18 cellular contexts compared by ENCODE assay signal in genomic region chr6:133358598-133358997, GRCh38.
"Had no signal": no experiment of that assay in that cellular context is flagged by ENCODE, and none has a peak within 500 bp of the region (broad histone marks: within the 10 kb centered on the region; RNA-seq: fewer than 3 reads in every experiment).

No MANE protein-coding gene starts in this region.

- H3K9me3 Mint-ChIP-seq: activated B cell treated with CpG ODN at 0.5 μM for 24 hours; activated CD4-positive, alpha-beta memory T cell treated with anti-CD3 and anti-CD28 coated beads for 36 hours; activated naive CD8-positive, alpha-beta T cell treated with anti-CD3 and anti-CD28 coated beads for 36 hours; stimulated activated naive CD8-positive, alpha-beta T cell treated with anti-CD3 and anti-CD28 coated beads, Interleukin-15, amount 100 ng/mL, for 72 hours; T-helper 2 cell treated with Interferon-gamma antibody and Interleukin-4, amounts not matched to agents 5 μg/mL and 100 μg/mL, for 36 hours had no signal

- H3K27me3 Mint-ChIP-seq: activated B cell treated with CpG ODN at 0.5 μM for 24 hours; activated CD4-positive, alpha-beta memory T cell treated with anti-CD3 and anti-CD28 coated beads for 36 hours; activated CD8-positive, alpha-beta memory T cell treated with anti-CD3 and anti-CD28 coated beads, Interleukin-2, amount 10 ng/mL, durations not matched to agents 7 days and 5 days; stimulated activated naive CD8-positive, alpha-beta T cell treated with anti-CD3 and anti-CD28 coated beads, Interleukin-15, amount 100 ng/mL, for 72 hours had no signal

- H3K4me2 ChIP-seq: hepatocyte, smooth muscle cell had no signal

- DNase-seq: activated B cell treated with CpG ODN at 0.5 μM for 24 hours; activated CD4-positive, alpha-beta memory T cell treated with anti-CD3 and anti-CD28 coated beads for 36 hours; activated CD4-positive, alpha-beta T cell treated with anti-CD3 and anti-CD28 coated beads for 4 hours; activated CD8-positive, alpha-beta memory T cell treated with anti-CD3 and anti-CD28 coated beads, Interleukin-2, amount 10 ng/mL, durations not matched to agents 7 days and 5 days; activated naive CD8-positive, alpha-beta T cell treated with anti-CD3 and anti-CD28 coated beads for 36 hours; amniotic stem cell; naive B cell; ovary; right lobe of liver; stimulated activated CD4-positive, alpha-beta T cell treated with anti-CD3 and anti-CD28 coated beads, Interleukin-4, amount 100 ng/mL, for 1 hour; stimulated activated naive CD8-positive, alpha-beta T cell treated with anti-CD3 and anti-CD28 coated beads, Interleukin-15, amount 100 ng/mL, for 72 hours; transverse colon had no signal

- ATAC-seq: activated CD8-positive, alpha-beta memory T cell treated with anti-CD3 and anti-CD28 coated beads, Interleukin-2, amount 10 ng/mL, durations not matched to agents 7 days and 5 days; left lobe of liver; right lobe of liver; stimulated activated naive CD8-positive, alpha-beta T cell treated with anti-CD3 and anti-CD28 coated beads, Interleukin-15, amount 100 ng/mL, for 72 hours had no signal

- H3K4me3 ChIP-seq: hepatocyte, ovary, right lobe of liver, smooth muscle cell, suprapubic skin, transverse colon, vagina had no signal

- H3K27ac Mint-ChIP-seq: activated B cell treated with CpG ODN at 0.5 μM for 24 hours; activated CD4-positive, alpha-beta memory T cell treated with anti-CD3 and anti-CD28 coated beads for 36 hours; activated CD8-positive, alpha-beta memory T cell treated with anti-CD3 and anti-CD28 coated beads, Interleukin-2, amount 10 ng/mL, durations not matched to agents 7 days and 5 days; activated naive CD8-positive, alpha-beta T cell treated with anti-CD3 and anti-CD28 coated beads for 36 hours; naive B cell; stimulated activated naive CD8-positive, alpha-beta T cell treated with anti-CD3 and anti-CD28 coated beads, Interleukin-15, amount 100 ng/mL, for 72 hours; T-helper 2 cell treated with Interferon-gamma antibody and Interleukin-4, amounts not matched to agents 5 μg/mL and 100 μg/mL, for 36 hours had no signal

- H3K4me1 ChIP-seq: right lobe of liver, suprapubic skin, transverse colon, vagina had no signal

- H3K79me2 ChIP-seq: hepatocyte had no signal

- H3K27ac ChIP-seq: hepatocyte, ovary, right lobe of liver, suprapubic skin, transverse colon, vagina had no signal

- H3K4me1 Mint-ChIP-seq: activated B cell treated with CpG ODN at 0.5 μM for 24 hours; activated CD8-positive, alpha-beta memory T cell treated with anti-CD3 and anti-CD28 coated beads, Interleukin-2, amount 10 ng/mL, durations not matched to agents 7 days and 5 days; activated naive CD8-positive, alpha-beta T cell treated with anti-CD3 and anti-CD28 coated beads for 36 hours; naive B cell; stimulated activated naive CD8-positive, alpha-beta T cell treated with anti-CD3 and anti-CD28 coated beads, Interleukin-15, amount 100 ng/mL, for 72 hours had no signal

- H3K36me3 Mint-ChIP-seq: activated CD4-positive, alpha-beta memory T cell treated with anti-CD3 and anti-CD28 coated beads for 36 hours; activated CD8-positive, alpha-beta memory T cell treated with anti-CD3 and anti-CD28 coated beads, Interleukin-2, amount 10 ng/mL, durations not matched to agents 7 days and 5 days; activated naive CD8-positive, alpha-beta T cell treated with anti-CD3 and anti-CD28 coated beads for 36 hours; naive B cell had no signal

- H3K4me3 Mint-ChIP-seq: activated B cell treated with CpG ODN at 0.5 μM for 24 hours; activated CD4-positive, alpha-beta memory T cell treated with anti-CD3 and anti-CD28 coated beads for 36 hours; activated CD8-positive, alpha-beta memory T cell treated with anti-CD3 and anti-CD28 coated beads, Interleukin-2, amount 10 ng/mL, durations not matched to agents 7 days and 5 days; activated naive CD8-positive, alpha-beta T cell treated with anti-CD3 and anti-CD28 coated beads for 36 hours; naive B cell; stimulated activated naive CD8-positive, alpha-beta T cell treated with anti-CD3 and anti-CD28 coated beads, Interleukin-15, amount 100 ng/mL, for 72 hours; T-helper 2 cell treated with Interferon-gamma antibody and Interleukin-4, amounts not matched to agents 5 μg/mL and 100 μg/mL, for 36 hours had no signal

- H3K9me3 ChIP-seq: ovary, right lobe of liver, suprapubic skin, transverse colon, vagina had no signal

- H3K36me3 ChIP-seq: ovary, right lobe of liver, suprapubic skin, transverse colon, vagina had no signal

- H3K27me3 ChIP-seq: hepatocyte, ovary, right lobe of liver, suprapubic skin, transverse colon, vagina had no signal

- H2AFZ ChIP-seq: hepatocyte had no signal
